10 cellular contexts compared by ENCODE assay signal in the genomic region with DNA sequence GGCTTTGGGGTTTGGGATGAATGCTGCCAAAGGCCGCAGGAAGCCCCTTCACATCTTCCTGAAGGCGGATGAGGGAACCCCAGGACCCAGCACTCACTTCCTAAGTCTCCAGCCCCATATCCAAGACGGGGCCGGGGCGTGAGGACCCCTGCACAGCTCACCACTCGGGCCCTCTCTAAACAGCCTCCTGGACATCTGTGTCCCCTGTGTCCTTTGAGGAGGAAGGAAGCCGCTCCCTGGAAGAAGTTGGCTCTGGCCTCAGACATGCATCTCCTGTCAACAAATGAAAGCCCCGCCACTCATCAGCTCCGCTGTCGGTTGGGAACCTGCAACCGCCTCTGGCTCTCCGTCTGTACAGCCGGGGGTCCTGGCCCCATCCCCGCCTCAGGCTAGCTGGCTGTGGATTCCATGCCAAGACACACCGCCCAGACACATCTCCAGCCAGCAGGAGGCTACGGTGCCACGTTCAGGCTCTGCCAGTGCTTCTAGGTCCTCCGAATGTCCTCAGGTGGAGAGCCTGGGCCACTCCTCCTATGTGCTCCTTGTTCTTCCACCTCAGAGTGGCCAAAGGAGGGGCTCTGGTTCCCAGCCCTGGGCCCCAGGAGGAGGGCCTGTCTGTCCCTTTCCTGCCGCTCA.
DNase-seq lines count a peak whose midpoint lies in the region; ATAC-seq and TF ChIP-seq lines count a peak whose summit lies in the region.
"Had no signal": no experiment of that assay in that cellular context is flagged by ENCODE, and none has a peak within 500 bp of the region (broad histone marks: within the 10 kb centered on the region; RNA-seq: fewer than 3 reads in every experiment).

No MANE protein-coding gene starts in this region.

- no peak overlapping the region for H3K27ac ChIP-seq in ACC112 (ENCODE audit: low read depth, low read length)
- H3K27ac ChIP-seq in colonic mucosa: peak overlapping the region; percentile 35
- H3K27ac ChIP-seq in mesodermal cell (ENCODE audit: low read depth, low read length, severe bottlenecking): peak overlapping the region; percentile 94

- TF ChIP-seq CTCF in colonic mucosa (IDR thresholded peaks at IDR 0.05): no peak

- peak overlapping the region; percentile 3 to 28 for H3K9ac ChIP-seq in colonic mucosa (ENCODE audit: low read depth in 2 of 2, low read length in 2 of 2)

- H3K9me3 ChIP-seq in MG63 (no peaks in the 10 kb centered on the region), colonic mucosa (no peaks in the 10 kb centered on the region), mesodermal cell (ENCODE audit: control insufficient read depth, low read length) (no peaks in the 10 kb centered on the region)

- no peak overlapping the region for H3K4me3 ChIP-seq in ACC112 (ENCODE audit: low read depth, low read length)
- H3K4me3 ChIP-seq in MG63: no peak overlapping the region
- H3K4me3 ChIP-seq in colonic mucosa: no peak overlapping the region
- no peak overlapping the region for H3K4me3 ChIP-seq in mesodermal cell (ENCODE audit: extremely low read depth, insufficient read depth, low read length, poor library complexity, severe bottlenecking)

- no peaks in the 10 kb centered on the region for H3K27me3 ChIP-seq in ACC112 (ENCODE audit: insufficient read depth, low read length)
- H3K27me3 ChIP-seq in MG63: no peaks in the 10 kb centered on the region
- H3K27me3 ChIP-seq in colonic mucosa: no peaks in the 10 kb centered on the region

- no peaks in the 10 kb centered on the region for H3K79me2 ChIP-seq in ACC112 (ENCODE audit: control insufficient read depth, insufficient read depth, low read length, unreplicated experiment)

- H3K4me1 ChIP-seq in ACC112 (ENCODE audit: control insufficient read depth, insufficient read depth, low read length, unreplicated experiment): peaks cover 15% of the 10 kb centered on the region
- H3K4me1 ChIP-seq in colonic mucosa: peaks cover 8% of the 10 kb centered on the region
- H3K4me1 ChIP-seq in mesodermal cell (ENCODE audit: control insufficient read depth, insufficient read depth, low read length, poor library complexity, severe bottlenecking): peaks cover 19% of the 10 kb centered on the region

- peak; percentile 47 for DNase-seq in MG63
- DNase-seq in colonic mucosa: no peak
- DNase-seq in NCI-H1436 treated with DMSO at 0.1 percent for 48 hours (lab: John Stamatoyannopoulos, UW): no peak
- DNase-seq in middle frontal gyrus (ENCODE audit: extremely low spot score, low spot score): no peak
- no peak for DNase-seq in Kasumi-1 (lab: John Stamatoyannopoulos, UW)
- DNase-seq: effector memory CD8-positive, alpha-beta T cell; small intestine had no signal

- no peak for ATAC-seq in GM18907 (IDR thresholded peaks at IDR 0.05; ENCODE audit: unreplicated experiment)

- H2AFZ ChIP-seq in ACC112 (ENCODE audit: low read length, unreplicated experiment): peak overlapping the region; percentile 67

- H3K36me3 ChIP-seq in ACC112 (ENCODE audit: insufficient read depth, low read length): no peaks in the 10 kb centered on the region
- no peaks in the 10 kb centered on the region for H3K36me3 ChIP-seq in MG63
- H3K36me3 ChIP-seq in colonic mucosa: no peaks in the 10 kb centered on the region
- no peaks in the 10 kb centered on the region for H3K36me3 ChIP-seq in mesodermal cell (ENCODE audit: control insufficient read depth, insufficient read depth, low read length)

- intact Hi-C loops in colonic mucosa (cut with DNase I): no loop called here

- 87 to 91% methylated on average over 16 of the region's 19 CpGs for WGBS in mesodermal cell (ENCODE audit: insufficient coverage in 2 of 2), 2 experiments
